Comparison of ENCODE assay signal across 31 cellular contexts in genomic region chr14:33516898-33517436, GRCh38.
"Had no signal": no experiment of that assay in that cellular context is flagged by ENCODE, and none has a peak within 500 bp of the region (broad histone marks: within the 10 kb centered on the region; RNA-seq: fewer than 3 reads in every experiment).

No MANE protein-coding gene starts in this region.

- H3K27ac ChIP-seq: gastrocnemius medialis, neutrophil, ovary, prostate gland, skin epidermis, thoracic aorta, VCaP had no signal

- H3K27me3 ChIP-seq: gastrocnemius medialis, ovary had no signal

- H3K4me3 ChIP-seq: gastrocnemius medialis, ovary, prostate gland, skin epidermis, thoracic aorta had no signal

- H3K36me3 ChIP-seq: gastrocnemius medialis, neutrophil, ovary, prostate gland, thoracic aorta had no signal

- DNase-seq: activated CD4-positive, alpha-beta T cell treated with anti-CD3 and anti-CD28 coated beads for 4 hours; activated CD4-positive, alpha-beta T cell treated with anti-CD3 and anti-CD28 coated beads, Interleukin-2, amount 50 U/mL, for 4 hours; activated effector memory CD4-positive, alpha-beta T cell treated with Interleukin-2 at 50 U/mL for 16 hours; activated naive CD4-positive, alpha-beta T cell treated with Interleukin-2 at 50 U/mL for 16 hours; aorta; central memory CD4-positive, alpha-beta T cell; effector CD8-positive, alpha-beta T cell; gastrocnemius medialis; head of caudate nucleus; hippocampal formation; kidney; left colon; mammary epithelial cell; naive B cell; nephron progenitor cell; ovary; retina; stimulated activated CD4-positive, alpha-beta T cell treated with anti-CD3 and anti-CD28 coated beads, Interleukin-12 subunit alpha, Interleukin-12 subunit beta, amount 100 ng/mL, for 4 hours; stimulated activated CD4-positive, alpha-beta T cell treated with anti-CD3 and anti-CD28 coated beads, Interleukin-4, amount 100 ng/mL, for 1 hour; T-helper 9 cell; trophoblast cell had no signal

- H3K9me3 ChIP-seq: gastrocnemius medialis, neutrophil, ovary, prostate gland, thoracic aorta had no signal

- ATAC-seq: gastrocnemius medialis; left colon; sciatic nerve; stimulated activated effector memory CD8-positive, alpha-beta T cell treated with anti-CD3 and anti-CD28 coated beads, Interleukin-12 subunit alpha, Interleukin-12 subunit beta, amount 100 ng/mL, for 72 hours had no signal

- H3K4me1 ChIP-seq: gastrocnemius medialis, prostate gland had no signal

- FAIRE-seq: endometrium, kidney, TTC549, urothelium cell line had no signal
